In genomic region chr11:69137148-69137844, GRCh38 we compare ENCODE assay signal across 16 cellular contexts. TPM values are rescaled to one million over a fixed set of nuclear protein-coding genes. Genes with fewer than 3 reads are reported as not detected.
DNase-seq lines count a peak whose midpoint lies in the region; ATAC-seq, FAIRE-seq and TF ChIP-seq lines count a peak whose summit lies in the region.
"Had no signal": no experiment of that assay in that cellular context is flagged by ENCODE, and none has a peak within 500 bp of the region (broad histone marks: within the 10 kb centered on the region; RNA-seq: fewer than 3 reads in every experiment).

No MANE protein-coding gene starts in this region.

- H3K14ac ChIP-seq in IMR-90 (replicated peaks; ENCODE audit: low read depth, low read length), result no peak overlapping the region
- no peak overlapping the region for H3K14ac ChIP-seq in H1 (ENCODE audit: insufficient read length)

- H3K4me3 Mint-ChIP-seq in Calu3 (ENCODE audit: low read depth, unreplicated experiment), result no peak overlapping the region
- H3K4me3 Mint-ChIP-seq: CD8-positive, alpha-beta memory T cell had no signal

- no peak for FAIRE-seq in H1 (lab: Jason Lieb, UNC)

- no peak overlapping the region for H2BK12ac ChIP-seq in H1 (ENCODE audit: low read depth, low read length)

- peaks cover 5% of the 10 kb centered on the region; the same call in 1 of the 2 replicates for H3K9me1 ChIP-seq in IMR-90 (ENCODE audit: insufficient read depth, low read length)

- H3K4me3 ChIP-seq in IMR-90 (ENCODE audit: insufficient read depth, low read depth, low read length) (no peak overlapping the region), H1 (ENCODE audit: extremely low read depth in 1 of 4, insufficient read depth in 2 of 4, low read depth in 3 of 4, low read length in 4 of 4) (no peak overlapping the region)

- H2BK20ac ChIP-seq in IMR-90 (ENCODE audit: low read depth, low read length) (no peak overlapping the region; the same call in 1 of the 2 replicates), H1 (ENCODE audit: low read length) (no peak overlapping the region)

- in situ Hi-C loops in IMR-90 (cut with MboI; ENCODE audit: low sequenced_read_pairs), result no loop called here

- no peak for TF ChIP-seq CTCF in Calu3 (IDR thresholded peaks at IDR 0.05; ENCODE audit: unreplicated experiment)
- TF ChIP-seq CTCF in IMR-90 (conservative IDR thresholded peaks at IDR 0.05; ENCODE audit: low read depth, low read length), result no peak
- no peak for TF ChIP-seq CTCF in H1 (IDR thresholded peaks at IDR 0.05; ENCODE audit: control extremely low read depth in 1 of 3, insufficient read depth in 1 of 3, low read depth in 1 of 3, low read length in 3 of 3)

- H3K4ac ChIP-seq in IMR-90 (ENCODE audit: low read depth, low read length) (0 out of 2 replicates have a peak overlapping the region, but pooled peaks have one; percentile 29), H1 (replicated peaks; ENCODE audit: insufficient read length, low read depth, low read length) (no peak overlapping the region)

- DNase-seq in Calu3, result peak; percentile 48
- DNase-seq in IMR-90, result no peak
- no peak for DNase-seq in H1 (ENCODE audit: low read depth in 1 of 2, low spot score in 2 of 2)
- DNase-seq in posterior vena cava (ENCODE audit: low spot score), result peak; percentile 38
- DNase-seq in DMS 273 treated with DMSO at 0.1 percent for 48 hours (lab: John Stamatoyannopoulos, UW), result no peak
- no peak for DNase-seq in GM03348 (ENCODE audit: low spot score)
- no peak for DNase-seq in T-helper 9 cell
- DNase-seq: BE2C; CD8-positive, alpha-beta memory T cell; MM.1S; NCI-H1105; NCI-H1694 treated with DMSO at 0.1 percent for 48 hours; NCI-H69; NK-92 treated with Interleukin-12 subunit alpha and Interleukin-12 subunit beta, amount 100 ng/mL, for 24 hours; SK-N-SH had no signal

- TF ChIP-seq EP300 in H1 (IDR thresholded peaks at IDR 0.05; ENCODE audit: borderline replicate concordance in 1 of 2, low read depth in 2 of 2, low read length in 2 of 2), result no peak

- H3K56ac ChIP-seq in IMR-90 (ENCODE audit: extremely low read depth, insufficient read depth, low read length) (no peak overlapping the region), H1 (replicated peaks; ENCODE audit: insufficient read length, low read depth, low read length) (no peak overlapping the region)

- H3K79me1 ChIP-seq in IMR-90 (ENCODE audit: low read depth in 1 of 2, low read length in 2 of 2) (no peaks in the 10 kb centered on the region), H1 (ENCODE audit: low read depth, low read length) (no peaks in the 10 kb centered on the region)

- no peaks in the 10 kb centered on the region for H3K23me2 ChIP-seq in H1 (ENCODE audit: low read depth, low read length)

- peak overlapping the region; percentile 58; the same call in 1 of the 2 replicates for H2AK5ac ChIP-seq in IMR-90 (ENCODE audit: low read depth, low read length)
- H2AK5ac ChIP-seq in H1 (ENCODE audit: low read depth, low read length), result 0 out of 2 replicates have a peak overlapping the region, but pooled peaks have one; percentile 54

- H3K27ac ChIP-seq in IMR-90 (ENCODE audit: insufficient read depth, low read length) (no peak overlapping the region), H1 (ENCODE audit: low read depth, low read length) (no peak overlapping the region)

- no peak overlapping the region for H3K9ac ChIP-seq in IMR-90 (ENCODE audit: low read depth, low read length)
- H3K9ac ChIP-seq in H1 (replicated peaks in 1 of 4; ENCODE audit: extremely low read depth in 1 of 4, low read depth in 3 of 4, low read length in 3 of 4), result no peak overlapping the region
- H3K9ac ChIP-seq: SK-N-SH had no signal

- intact Hi-C loops in Calu3 (cut with micrococcal nuclease; ENCODE audit: unreplicated experiment) (loop anchor here (10.0 kb wide), 1 partner anchor 78 kb away; no protein-coding TSS in a partner anchor), IMR-90 (cut with micrococcal nuclease) (loop anchor here (10.0 kb wide), 1 partner anchor 158 kb away; the partner anchor contains the start of gene MYEOV), posterior vena cava (cut with DNase I) (loop anchor here in 1 of 2 donors (1.0 kb wide), 1 partner anchor 125 kb away; no protein-coding TSS in a partner anchor)

- H3K36me3 ChIP-seq in IMR-90 (ENCODE audit: control insufficient read depth, insufficient read depth, low read length) (no peaks in the 10 kb centered on the region), H1 (ENCODE audit: control insufficient read depth in 2 of 4, insufficient read depth in 4 of 4, low read length in 3 of 4) (no peaks in the 10 kb centered on the region)
- H3K36me3 ChIP-seq: BE2C had no signal

- TF ChIP-seq RAD21 in IMR-90 (IDR thresholded peaks at IDR 0.05; ENCODE audit: low read length), result no peak
- TF ChIP-seq RAD21 in H1 (IDR thresholded peaks at IDR 0.05 in 1 of 2, conservative IDR thresholded peaks at IDR 0.05 in 1 of 2; ENCODE audit: low read depth in 2 of 2, low read length in 2 of 2), result no peak

- WGBS in IMR-90 (ENCODE audit: extremely low coverage in 2 of 2, insufficient read length in 1 of 2), 2 experiments, result 87% methylated on average over 4 of the region's 8 CpGs; no CpG with 5 or more reads in 1 of the 2 experiments
- 81% methylated on average over 8 of the region's 8 CpGs; no CpG with 5 or more reads in 1 of the 2 experiments for WGBS in H1 (ENCODE audit: extremely low coverage in 1 of 2, insufficient coverage in 1 of 2, insufficient read length in 1 of 2, insufficient replicate concordance in 2 of 2, low coverage in 1 of 2, low lambda C conversion rate in 2 of 2, missing lambda C conversion rate in 1 of 2), 2 experiments

- no peaks in the 10 kb centered on the region for H3K27me3 ChIP-seq in IMR-90 (ENCODE audit: control insufficient read depth, insufficient read depth, low read length)
- no peaks in the 10 kb centered on the region for H3K27me3 ChIP-seq in H1 (replicated peaks in 1 of 4; ENCODE audit: control insufficient read depth in 3 of 4, extremely low read depth in 1 of 4, insufficient read depth in 3 of 4, low read length in 3 of 4)
- H3K27me3 ChIP-seq: BE2C had no signal

- H4K8ac ChIP-seq in IMR-90 (ENCODE audit: low read depth in 2 of 2, low read length in 2 of 2) (no peak overlapping the region), H1 (ENCODE audit: extremely low read depth, insufficient read depth, low read length) (no peak overlapping the region; the same call in 1 of the 2 replicates)

- H3K4me2 ChIP-seq in IMR-90 (ENCODE audit: low read depth, low read length), result no peak overlapping the region
- H3K4me2 ChIP-seq in H1 (ENCODE audit: insufficient read depth in 1 of 2, low read depth in 2 of 2, low read length in 2 of 2), result no peak overlapping the region
- H3K4me2 ChIP-seq: SK-N-SH had no signal

- H2BK5ac ChIP-seq in IMR-90 (ENCODE audit: low read depth, low read length, poor library complexity, severe bottlenecking) (no peak overlapping the region), H1 (ENCODE audit: low read depth, low read length) (no peak overlapping the region)

- peak overlapping the region; percentile 37 for H2AK9ac ChIP-seq in IMR-90 (replicated peaks; ENCODE audit: low read depth, low read length, poor library complexity)

- H3K4me1 Mint-ChIP-seq in Calu3 (ENCODE audit: low read depth, unreplicated experiment), result peaks cover 41% of the 10 kb centered on the region

- H3K18ac ChIP-seq in IMR-90 (ENCODE audit: low read depth, low read length) (no peak overlapping the region), H1 (ENCODE audit: extremely low read depth, low read length) (no peak overlapping the region)

- H2BK120ac ChIP-seq in IMR-90 (ENCODE audit: low read depth, low read length) (no peak overlapping the region), H1 (replicated peaks; ENCODE audit: low read depth, low read length) (no peak overlapping the region)

- TF ChIP-seq POLR2A in IMR-90 (IDR thresholded peaks at IDR 0.05; ENCODE audit: low read depth, low read length), result no peak
- no peak for TF ChIP-seq POLR2A in H1 (IDR thresholded peaks at IDR 0.05; ENCODE audit: control extremely low read depth in 1 of 2, low read depth in 2 of 2, low read length in 2 of 2)

- H3K79me2 ChIP-seq in H1 (ENCODE audit: control insufficient read depth in 1 of 2, insufficient read depth in 2 of 2, low read length in 2 of 2), result no peaks in the 10 kb centered on the region

- H3K23ac ChIP-seq in IMR-90 (ENCODE audit: low read depth, low read length), result no peak overlapping the region
- no peak overlapping the region for H3K23ac ChIP-seq in H1 (ENCODE audit: insufficient read length)

- H4K20me1 ChIP-seq in IMR-90 (ENCODE audit: insufficient read depth, low read length) (no peaks in the 10 kb centered on the region), H1 (replicated peaks in 1 of 2; ENCODE audit: control insufficient read depth in 1 of 2, insufficient read depth in 2 of 2, low read length in 2 of 2) (no peaks in the 10 kb centered on the region)

- CTCF ChIA-PET in Calu3 (lab: Charles Lee) (interaction anchor here (0.6 to 1.2 kb wide), 4 partner anchors 36 to 1124 kb away, joined by 3 to 6 read pairs (median 4); partner anchors contain the start of gene MYEOV), IMR-90 (lab: Yijun Ruan, JAX) (no interaction called here), H1 (lab: Charles Lee; ENCODE audit: partially characterized antibody) (interaction anchor here (1.5 kb wide), 1 partner anchor 37 kb away, joined by 6 read pairs; no protein-coding TSS in a partner anchor)

- H3K4me1 ChIP-seq in IMR-90 (ENCODE audit: control insufficient read depth, insufficient read depth, low read length) (peaks cover 2% of the 10 kb centered on the region; the same call in 1 of the 2 replicates), H1 (replicated peaks in 1 of 4; ENCODE audit: control insufficient read depth in 3 of 4, insufficient read depth in 4 of 4, low read length in 3 of 4) (no peaks in the 10 kb centered on the region)
- H3K4me1 ChIP-seq: BE2C had no signal

- H3K9me3 ChIP-seq in IMR-90 (ENCODE audit: control insufficient read depth, insufficient read depth, low read length) (peaks cover 3% of the 10 kb centered on the region), H1 (ENCODE audit: insufficient read depth in 2 of 2, low read depth in 1 of 2, low read length in 1 of 2) (peaks cover 11 to 13% of the 10 kb centered on the region in 2 experiments)
- H3K9me3 ChIP-seq: BE2C, SK-N-SH had no signal

- ATAC-seq in IMR-90 (ENCODE audit: low read depth), result no peak
- ATAC-seq: Right ventricle myocardium inferior had no signal

- H3K36me3 Mint-ChIP-seq in Calu3 (ENCODE audit: insufficient read depth, unreplicated experiment), result no peaks in the 10 kb centered on the region
- H3K36me3 Mint-ChIP-seq: CD8-positive, alpha-beta memory T cell had no signal

- no peaks in the 10 kb centered on the region for H3K27me3 Mint-ChIP-seq in Calu3 (ENCODE audit: unreplicated experiment)

- BruUV-seq in Calu3 (replicated peaks; lab: Mats Ljungman, UMichigan) (no TSS peak), IMR-90 (replicated peaks; lab: Mats Ljungman, UMichigan) (no TSS peak)

- no peak overlapping the region; the same call in 2 of the 3 replicates for H2BK15ac ChIP-seq in IMR-90 (ENCODE audit: low read depth, low read length)
- 0 out of 2 replicates have a peak overlapping the region, but pooled peaks have one; percentile 61 for H2BK15ac ChIP-seq in H1 (ENCODE audit: low read length)

- POLR2A ChIA-PET in IMR-90 (lab: Charles Lee; ENCODE audit: unreplicated experiment) (no interaction called here), H1 (lab: Charles Lee; ENCODE audit: partially characterized antibody) (no interaction called here)

- no peaks in the 10 kb centered on the region for H3K9me3 Mint-ChIP-seq in Calu3 (ENCODE audit: low read depth, unreplicated experiment)

- H4K91ac ChIP-seq in IMR-90 (ENCODE audit: insufficient read depth, low read depth, low read length) (no peak overlapping the region), H1 (replicated peaks; ENCODE audit: insufficient read length, low read length) (no peak overlapping the region)

- H3K27ac Mint-ChIP-seq in Calu3 (ENCODE audit: unreplicated experiment), result peak overlapping the region; percentile 46
- H3K27ac Mint-ChIP-seq: CD8-positive, alpha-beta memory T cell had no signal

- H4K5ac ChIP-seq in IMR-90 (ENCODE audit: low read depth, low read length) (no peak overlapping the region), H1 (ENCODE audit: insufficient read length, low read depth, low read length) (no peak overlapping the region)

- dilution Hi-C loops in IMR-90 (cut with HindIII; ENCODE audit: low sequenced_read_pairs, unreplicated experiment), result no loop called here

- peak overlapping the region; percentile 10 for H2AFZ ChIP-seq in IMR-90 (replicated peaks; ENCODE audit: low read length, poor library complexity)
- H2AFZ ChIP-seq in H1 (ENCODE audit: low read length), result no peak overlapping the region

RNA-seq across cellular contexts. Expression of gene SMIM38, which starts 18.4 kb away (rescaled TPM):
- total RNA-seq in Calu3 (2022), result 0.33 TPM in 1 of 2 replicates, not detected in the other
- total RNA-seq in IMR-90 (2012; rRNA removed), result under 0.01 and 0.28 TPM in 2 replicates
- 0.05 and 0.07 TPM in 2 replicates for polyA plus RNA-seq in IMR-90 (2012; rRNA removed)
- 0.02 and 0.03 TPM in 2 replicates for polyA plus RNA-seq in IMR-90 (2012; cell fraction: cytosol; rRNA removed)
- 0.56 and 0.64 TPM in 2 replicates for polyA plus RNA-seq in IMR-90 (2012; cell fraction: nucleus; rRNA removed; ENCODE audit: low replicate concordance)
- 0.15 and 0.20 TPM in 2 replicates for total RNA-seq in H1 (2021; fragmentation: NEBNext Ultra II Directional; extraction: Animal tissue kit (Norgen Biotek cat#: 25700))
- 0.17 TPM in 2 replicates for polyA plus RNA-seq in H1 (2011; rRNA removed)
- 0.13 TPM for polyA plus RNA-seq in H1 (2011; cell fraction: cytosol; rRNA removed)
- polyA plus RNA-seq in H1 (2011; cell fraction: nucleus; rRNA removed), result 1.6 TPM
- 0.26 to 0.81 TPM (median 0.35 TPM) in 4 replicates for polyA plus RNA-seq in H1 (2012, experiment 1 of 2)
- polyA plus RNA-seq in H1 (2012, experiment 2 of 2), result not detected
- polyA plus RNA-seq in H1 (2013, experiment 1 of 2), result 0.04 TPM
- 0.07 TPM for polyA plus RNA-seq in H1 (2013, experiment 2 of 2)
- 0.38 and 0.44 TPM in 2 replicates for polyA minus RNA-seq in H1 (2011; rRNA and poly(A)+ RNA removed)
- 0.51 TPM for polyA minus RNA-seq in H1 (2011; cell fraction: cytosol; rRNA and poly(A)+ RNA removed)
- polyA minus RNA-seq in H1 (2011; cell fraction: nucleus; rRNA and poly(A)+ RNA removed), result 0.60 TPM
- total RNA-seq in posterior vena cava, result 1 to 10 TPM in 1 of 2 donors, under 1 TPM in 1; 0.76 to 1.4 TPM
- polyA plus RNA-seq: CD8-positive, alpha-beta memory T cell had no signal

Comparison
In these comparisons a context has a peak if more than half of its experiments do, and no peak if none do; other contexts are left out.
1. DNase-seq: peak in Calu3 (single experiment) and posterior vena cava (single experiment); none in IMR-90 (single experiment), H1 (0 of 2), DMS 273 treated with DMSO at 0.1 percent for 48 hours (single experiment), GM03348 (single experiment) and T-helper 9 cell (single experiment).